In genomic region chr7:129776397-129776792, GRCh38 we compare ENCODE assay signal across 15 cellular contexts.
DNase-seq lines count a peak whose midpoint lies in the region; ATAC-seq and TF ChIP-seq lines count a peak whose summit lies in the region.
"Had no signal": no experiment of that assay in that cellular context is flagged by ENCODE, and none has a peak within 500 bp of the region (broad histone marks: within the 10 kb centered on the region; RNA-seq: fewer than 3 reads in every experiment).

No MANE protein-coding gene starts in this region.

- H3K18ac ChIP-seq in H9 (ENCODE audit: insufficient read length, low read depth, low read length), result no peak overlapping the region

- H2BK120ac ChIP-seq in H9 (ENCODE audit: low read depth, low read length, poor library complexity, severe bottlenecking), result no peak overlapping the region

- no peak overlapping the region for H2AK5ac ChIP-seq in H9 (ENCODE audit: insufficient read length, low read length)

- H2BK15ac ChIP-seq in H9 (ENCODE audit: low read depth, low read length), result no peak overlapping the region

- no peak overlapping the region for H3K56ac ChIP-seq in H9 (ENCODE audit: insufficient read length, low read depth, low read length)

- H4K5ac ChIP-seq in H9 (ENCODE audit: insufficient read length, low read depth, low read length), result no peak overlapping the region

- no peak overlapping the region for H4K8ac ChIP-seq in H9 (replicated peaks; ENCODE audit: insufficient read length, low read depth, low read length)

- peaks cover 37% of the 10 kb centered on the region for H3K23me2 ChIP-seq in H9 (ENCODE audit: insufficient read length, low read depth, low read length, poor library complexity, severe bottlenecking)

- H3K4me1 Mint-ChIP-seq in H9 (peaks cover 65 to 73% of the 10 kb centered on the region in 2 experiments), glutamatergic neuron (ENCODE audit: low read depth, unreplicated experiment) (peaks cover 22% of the 10 kb centered on the region)

- no peak overlapping the region for H3K23ac ChIP-seq in H9 (ENCODE audit: insufficient read length, low read depth, low read length)

- no peak overlapping the region for H3K9ac ChIP-seq in BLaER1
- H3K9ac ChIP-seq in H9 (ENCODE audit: extremely low read depth, insufficient read length, low read length), result no peak overlapping the region
- no peak overlapping the region for H3K9ac ChIP-seq in NT2/D1 (ENCODE audit: insufficient read length, low read depth)

- H3K27ac ChIP-seq in BLaER1 (no peak overlapping the region), H9 (ENCODE audit: insufficient read length, low read depth, low read length) (no peak overlapping the region)
- H3K27ac ChIP-seq: 22Rv1, C4-2B had no signal

- H3K27ac Mint-ChIP-seq in H9 (peak overlapping the region in 2 of 3 experiments; percentile 10 to 40; a peak in 3 of 7 replicates), glutamatergic neuron (ENCODE audit: unreplicated experiment) (peak overlapping the region; percentile 88)
- H3K27ac Mint-ChIP-seq: CD4-positive, alpha-beta memory T cell had no signal

- peaks cover 68% of the 10 kb centered on the region for H3K27me3 ChIP-seq in BLaER1
- H3K27me3 ChIP-seq in H9 (ENCODE audit: insufficient read depth, low read length), result peaks cover 24% of the 10 kb centered on the region
- peaks cover 38% of the 10 kb centered on the region for H3K27me3 ChIP-seq in NT2/D1 (ENCODE audit: insufficient read depth, insufficient read length)

- H4K20me1 ChIP-seq in BLaER1, result peaks cover 68% of the 10 kb centered on the region
- H4K20me1 ChIP-seq in H9 (ENCODE audit: control insufficient read depth, insufficient read depth, insufficient read length), result peaks cover 4% of the 10 kb centered on the region

- no peak overlapping the region for H4K91ac ChIP-seq in H9 (ENCODE audit: insufficient read length, low read depth, low read length)

- no peak overlapping the region for H2BK20ac ChIP-seq in H9 (ENCODE audit: low read depth, low read length, poor library complexity, severe bottlenecking)

- DNase-seq in H9 (peak; percentile 79), NT2/D1 (ENCODE audit: low read depth, low spot score) (peak; percentile 65), glutamatergic neuron (no peak), NCI-H510A (lab: John Stamatoyannopoulos, UW) (no peak)
- DNase-seq in activated CD8-positive, alpha-beta memory T cell treated with anti-CD3 and anti-CD28 coated beads, Interleukin-2, amount 50 U/mL, for 48 hours, result no peak
- no peak for DNase-seq in activated CD4-positive, alpha-beta T cell treated with anti-CD3 and anti-CD28 coated beads for 1 hour
- DNase-seq: CD4-positive, alpha-beta memory T cell; DMS79; GDM1; KG1 had no signal

- no peaks in the 10 kb centered on the region for H3K36me3 ChIP-seq in BLaER1
- H3K36me3 ChIP-seq in NT2/D1 (ENCODE audit: insufficient read depth, insufficient read length, low read length), result no peaks in the 10 kb centered on the region

- H3K14ac ChIP-seq in H9 (ENCODE audit: insufficient read depth, low read length), result no peak overlapping the region

- H3K79me1 ChIP-seq in H9 (ENCODE audit: insufficient read depth, low read depth, low read length, poor library complexity, severe bottlenecking), result no peaks in the 10 kb centered on the region

- H3K4me3 Mint-ChIP-seq in H9 (peak overlapping the region; percentile 67 to 80), glutamatergic neuron (ENCODE audit: unreplicated experiment) (peak overlapping the region; percentile 95)

- no peak overlapping the region for H2BK12ac ChIP-seq in H9 (ENCODE audit: insufficient read length, low read depth, low read length)

- H2AFZ ChIP-seq in H9 (ENCODE audit: low read length), result no peak overlapping the region

- no peak overlapping the region for H3T11ph ChIP-seq in H9 (ENCODE audit: low read length)

- peaks cover 91% of the 10 kb centered on the region for H3K4me1 ChIP-seq in BLaER1
- H3K4me1 ChIP-seq in H9 (ENCODE audit: insufficient read depth, low read length), result peaks cover 19% of the 10 kb centered on the region; the same call in 1 of the 2 replicates
- peaks cover 36% of the 10 kb centered on the region for H3K4me1 ChIP-seq in NT2/D1 (ENCODE audit: insufficient read depth, insufficient read length)

- H3K27me3 Mint-ChIP-seq in H9 (ENCODE audit: low read depth) (peaks cover 64% of the 10 kb centered on the region), glutamatergic neuron (ENCODE audit: unreplicated experiment) (peaks cover 39% of the 10 kb centered on the region)

- H2BK5ac ChIP-seq in H9 (ENCODE audit: insufficient read length, low read length), result no peak overlapping the region

- no peak for TF ChIP-seq CTCF in H9 (conservative IDR thresholded peaks at IDR 0.05)
- no peak for TF ChIP-seq CTCF in glutamatergic neuron (IDR thresholded peaks at IDR 0.05; ENCODE audit: partially characterized antibody, unreplicated experiment)

- no CpG with 5 or more reads among the region's 5 CpGs for WGBS in H9 (ENCODE audit: extremely low coverage, insufficient read length, low lambda C conversion rate)

- no peak overlapping the region for H3K4me3 ChIP-seq in BLaER1
- H3K4me3 ChIP-seq in NT2/D1 (ENCODE audit: insufficient read length, low read depth), result no peak overlapping the region

- 0 out of 2 replicates have a peak, but pooled peaks cover 9% of the 10 kb centered on the region for H3K9me3 ChIP-seq in BLaER1
- H3K9me3 ChIP-seq in H9 (ENCODE audit: control insufficient read depth, low read depth, low read length), result no peaks in the 10 kb centered on the region
- H3K9me3 ChIP-seq in NT2/D1 (ENCODE audit: insufficient read depth, low read length), result no peaks in the 10 kb centered on the region; the same call in 1 of the 2 replicates

- H3K4me2 ChIP-seq in BLaER1 (peak overlapping the region; percentile 59), H9 (ENCODE audit: insufficient read depth, insufficient read length, low read length) (peak overlapping the region; percentile 61)

- ATAC-seq in HG03097 (IDR thresholded peaks at IDR 0.05; ENCODE audit: low FRiP score, unreplicated experiment), result no peak

- H3K36me3 Mint-ChIP-seq in H9 (ENCODE audit: insufficient read depth in 1 of 3, low read depth in 3 of 3), result no peaks in the 10 kb centered on the region; a peak in 1 of 7 replicates
- no peaks in the 10 kb centered on the region for H3K36me3 Mint-ChIP-seq in glutamatergic neuron (ENCODE audit: unreplicated experiment)
- H3K36me3 Mint-ChIP-seq: CD4-positive, alpha-beta memory T cell; IgD-negative memory B cell had no signal

- no peak overlapping the region for H3K4ac ChIP-seq in H9 (ENCODE audit: low read depth, low read length)

- H3K79me2 ChIP-seq in H9 (ENCODE audit: insufficient read depth, low read length), result no peaks in the 10 kb centered on the region; the same call in 1 of the 2 replicates

- H3K9me3 Mint-ChIP-seq in H9, result no peaks in the 10 kb centered on the region; a peak in 1 of 5 replicates
- H3K9me3 Mint-ChIP-seq in glutamatergic neuron (ENCODE audit: unreplicated experiment), result peaks cover 34% of the 10 kb centered on the region
- H3K9me3 Mint-ChIP-seq: CD4-positive, alpha-beta memory T cell; IgD-negative memory B cell had no signal

Comparison
In these comparisons a context has a peak if more than half of its experiments do, and no peak if none do; other contexts are left out.
1. DNase-seq: peak in H9 (single experiment) and NT2/D1 (single experiment); none in glutamatergic neuron (single experiment), activated CD8-positive, alpha-beta memory T cell treated with anti-CD3 and anti-CD28 coated beads, Interleukin-2, amount 50 U/mL, for 48 hours (single experiment), activated CD4-positive, alpha-beta T cell treated with anti-CD3 and anti-CD28 coated beads for 1 hour (single experiment) and NCI-H510A (single experiment).